Comparison of ENCODE assay signal across 8 cellular contexts in the genomic region with DNA sequence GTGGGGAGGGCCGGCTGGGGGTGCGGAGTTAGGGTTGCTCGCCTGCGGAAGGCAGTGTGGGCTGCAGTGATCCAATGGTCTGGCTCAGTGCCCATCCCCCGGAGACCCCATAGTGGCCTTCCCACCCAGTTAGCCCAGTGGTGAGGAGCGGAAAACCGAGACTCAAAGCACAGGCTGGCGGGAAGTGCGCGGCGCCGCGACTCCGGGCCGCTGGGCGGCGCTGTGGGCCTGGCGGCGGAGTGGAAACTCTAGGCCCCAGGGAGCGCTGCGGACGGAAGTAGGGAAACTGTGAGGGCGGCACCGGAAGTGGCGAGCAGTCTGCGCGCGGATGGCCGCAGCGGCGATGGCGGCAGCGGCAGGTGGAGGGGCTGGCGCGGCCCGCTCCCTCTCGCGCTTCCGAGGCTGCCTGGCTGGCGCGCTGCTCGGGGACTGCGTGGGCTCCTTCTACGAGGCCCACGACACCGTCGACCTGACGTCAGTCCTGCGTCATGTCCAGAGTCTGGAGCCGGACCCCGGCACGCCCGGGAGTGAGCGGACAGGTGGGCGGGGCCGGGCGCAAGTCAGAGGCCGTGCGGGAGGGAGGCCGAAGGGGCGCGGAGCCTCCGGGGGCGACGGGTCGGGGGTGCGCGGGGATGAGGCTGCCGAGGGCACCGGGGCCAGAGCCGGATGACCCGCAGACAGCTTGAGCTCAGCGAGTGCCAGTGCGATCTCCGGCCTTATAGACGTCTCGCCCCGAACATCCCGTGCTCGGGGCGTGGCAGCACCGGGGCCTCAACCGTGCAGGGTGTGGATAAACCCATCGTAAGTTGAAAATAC. TPM values are rescaled to one million over a fixed set of nuclear protein-coding genes. Genes with fewer than 3 reads are reported as not detected.
A peak's percentile ranks its signal among the peaks of the same experiment; 100 is the strongest.
DNase-seq lines count a peak whose midpoint lies in the region; ATAC-seq and TF ChIP-seq lines count a peak whose summit lies in the region.

A gene with protein sequence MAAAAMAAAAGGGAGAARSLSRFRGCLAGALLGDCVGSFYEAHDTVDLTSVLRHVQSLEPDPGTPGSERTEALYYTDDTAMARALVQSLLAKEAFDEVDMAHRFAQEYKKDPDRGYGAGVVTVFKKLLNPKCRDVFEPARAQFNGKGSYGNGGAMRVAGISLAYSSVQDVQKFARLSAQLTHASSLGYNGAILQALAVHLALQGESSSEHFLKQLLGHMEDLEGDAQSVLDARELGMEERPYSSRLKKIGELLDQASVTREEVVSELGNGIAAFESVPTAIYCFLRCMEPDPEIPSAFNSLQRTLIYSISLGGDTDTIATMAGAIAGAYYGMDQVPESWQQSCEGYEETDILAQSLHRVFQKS (plus strand): TSS at position 316 of the 816 bp plus-strand sequence. CDS start 13 bp downstream, at position 329.

- H3K9me3 ChIP-seq in OCI-LY7 (ENCODE audit: low read length) (no peaks in the 10 kb centered on the region), mononuclear cell (ENCODE audit: low read depth, low read length) (no peaks in the 10 kb centered on the region)

- no TSS peak for BruUV-seq in OCI-LY7 (replicated peaks; lab: Mats Ljungman, UMichigan)

- peaks cover 18% of the 10 kb centered on the region for H3K79me2 ChIP-seq in OCI-LY7 (ENCODE audit: insufficient read depth, low read depth, low read length)

- peak within 1 kb of the TSS; percentile 99 for H2AFZ ChIP-seq in OCI-LY7 (ENCODE audit: low read length)

- H3K27ac ChIP-seq in OCI-LY7 (ENCODE audit: low read depth, low read length, poor library complexity, severe bottlenecking) = peak within 1 kb of the TSS; percentile 35

- H3K4me3 ChIP-seq in OCI-LY7 (ENCODE audit: low read depth, low read length, poor library complexity, severe bottlenecking) (peak within 1 kb of the TSS; percentile 83), mononuclear cell (ENCODE audit: low read length) (peak within 1 kb of the TSS; percentile 91)

- no peaks in the 10 kb centered on the region for H3K9me2 ChIP-seq in OCI-LY7 (ENCODE audit: insufficient read depth, low read length)

- peak; percentile 95 for TF ChIP-seq CTCF in OCI-LY7 (conservative IDR thresholded peaks at IDR 0.05; ENCODE audit: low read length)

- peaks cover 6% of the 10 kb centered on the region; the same call in 1 of the 2 replicates for H4K20me1 ChIP-seq in OCI-LY7 (ENCODE audit: insufficient read depth, low read length)

- peak within 1 kb of the TSS; percentile 85 for H3K4me2 ChIP-seq in OCI-LY7 (ENCODE audit: low read length)

- H3K4me1 ChIP-seq in OCI-LY7 (ENCODE audit: insufficient read depth, low read length, poor library complexity, severe bottlenecking) (peaks cover 16% of the 10 kb centered on the region), mononuclear cell (ENCODE audit: insufficient read depth, low read length) (peaks cover 35% of the 10 kb centered on the region)

- H3K27me3 ChIP-seq in mononuclear cell (ENCODE audit: insufficient read depth, low read length) = peaks cover 7% of the 10 kb centered on the region

- peaks cover 29% of the 10 kb centered on the region for H3K36me3 ChIP-seq in OCI-LY7 (ENCODE audit: insufficient read depth, low read length)

- peak; percentile 91 for DNase-seq in DMS153 (lab: John Stamatoyannopoulos, UW)
- DNase-seq in HuH-7.5 (ENCODE audit: low spot score) = peak; percentile 86
- DNase-seq in OCI-LY7 (ENCODE audit: low spot score) = peak; percentile 94
- peak; percentile 84 for DNase-seq in activated T-cell treated with anti-CD3 and anti-CD28 coated beads for 1 hour (ENCODE audit: low read depth)
- DNase-seq in epidermal melanocyte (ENCODE audit: insufficient read length, low spot score) = peak; percentile 86
- DNase-seq in stimulated activated CD8-positive, alpha-beta memory T cell treated with anti-CD3 and anti-CD28 coated beads, Interleukin-2, amount 100 ng/mL, for 48 hours (ENCODE audit: low read depth in 2 of 2) = peak; percentile 84 to 91

- intact Hi-C loops in OCI-LY7 (cut with micrococcal nuclease; ENCODE audit: unreplicated experiment) = loop anchor here (2.0 to 5.0 kb wide), 2 partner anchors 158 to 206 kb away; a partner anchor contains a TSS

- CTCF ChIA-PET in OCI-LY7 (lab: Charles Lee; ENCODE audit: unreplicated experiment) = no interaction called here

- POLR2A ChIA-PET in OCI-LY7 (lab: Charles Lee) = interaction anchor here (0.6 kb wide), 1 partner anchor 141 kb away, joined by 3 read pairs; no protein-coding TSS in a partner anchor

- ATAC-seq in GM21526 (IDR thresholded peaks at IDR 0.05; ENCODE audit: low FRiP score, unreplicated experiment) = peak; percentile 64

RNA-seq across cellular contexts. Expression of the gene that starts here (rescaled TPM):
- 42.3 and 44.3 TPM in 2 replicates for total RNA-seq in OCI-LY7 (2014; rRNA removed; shearing (Covaris generic))
- total RNA-seq in OCI-LY7 (2022) (27.6 and 29.3 TPM in 2 replicates), mononuclear cell (12.4 TPM)

Comparison
In these comparisons a context has a peak if more than half of its experiments do, and no peak if none do; other contexts are left out.
1. Peak in every context shown above with its lines: DNase-seq, ATAC-seq, H3K4me3 ChIP-seq and H3K27ac ChIP-seq.